In genomic region chr1:23394664-23395063, GRCh38 we compare ENCODE assay signal across 11 cellular contexts. TPM values are rescaled to one million over a fixed set of nuclear protein-coding genes. Genes with fewer than 3 reads are reported as not detected.
DNase-seq lines count a peak whose midpoint lies in the region; ATAC-seq and TF ChIP-seq lines count a peak whose summit lies in the region.
"Had no signal": no experiment of that assay in that cellular context is flagged by ENCODE, and none has a peak within 500 bp of the region (broad histone marks: within the 10 kb centered on the region; RNA-seq: fewer than 3 reads in every experiment).

No MANE protein-coding gene starts in this region.

- peak in 2 of 4 donors; percentile 25 to 53 for TF ChIP-seq EP300 in sigmoid colon (IDR thresholded peaks at IDR 0.05)

- H3K36me3 Mint-ChIP-seq in activated CD4-positive, alpha-beta memory T cell treated with anti-CD3 and anti-CD28 coated beads, Interleukin-2, amount 10 ng/mL, durations not matched to agents 7 days and 5 days (ENCODE audit: low read depth) = no peaks in the 10 kb centered on the region
- H3K36me3 Mint-ChIP-seq in activated CD8-positive, alpha-beta T cell treated with anti-CD3 and anti-CD28 coated beads for 36 hours (ENCODE audit: low read depth) = no peaks in the 10 kb centered on the region

- H3K27me3 Mint-ChIP-seq in activated CD4-positive, alpha-beta memory T cell treated with anti-CD3 and anti-CD28 coated beads, Interleukin-2, amount 10 ng/mL, durations not matched to agents 7 days and 5 days = no peaks in the 10 kb centered on the region
- H3K27me3 Mint-ChIP-seq in activated CD8-positive, alpha-beta T cell treated with anti-CD3 and anti-CD28 coated beads for 36 hours = no peaks in the 10 kb centered on the region

- POLR2A ChIA-PET in activated CD4-positive, alpha-beta memory T cell treated with anti-CD3 and anti-CD28 coated beads, Interleukin-2, amount 10 ng/mL, durations not matched to agents 7 days and 5 days (lab: Charles Lee) = interaction anchor here (1.0 kb wide), 1 partner anchor 10 kb away, joined by 3 read pairs; no protein-coding TSS in a partner anchor
- POLR2A ChIA-PET in PC-9 (lab: Charles Lee; ENCODE audit: unreplicated experiment) = interaction anchor here (0.8 kb wide), 1 partner anchor 17 kb away, joined by 3 read pairs; no protein-coding TSS in a partner anchor
- POLR2A ChIA-PET in activated CD8-positive, alpha-beta T cell treated with anti-CD3 and anti-CD28 coated beads for 36 hours (lab: Charles Lee) = interaction anchor here (1.4 kb wide), 1 partner anchor 24 kb away, joined by 4 read pairs; the partner anchor contains the start of gene ZNF436

- CTCF ChIA-PET in activated CD4-positive, alpha-beta memory T cell treated with anti-CD3 and anti-CD28 coated beads, Interleukin-2, amount 10 ng/mL, durations not matched to agents 7 days and 5 days (lab: Charles Lee) = interaction anchor here (0.6 to 1.1 kb wide), 2 partner anchors 9 to 357 kb away, joined by 4 read pairs; no protein-coding TSS in a partner anchor
- CTCF ChIA-PET in PC-9 (lab: Charles Lee) = interaction anchor here (0.6 to 1.6 kb wide), 5 partner anchors 9 to 52 kb away, joined by 3 to 5 read pairs (median 4); no protein-coding TSS in a partner anchor
- CTCF ChIA-PET in activated CD8-positive, alpha-beta T cell treated with anti-CD3 and anti-CD28 coated beads for 36 hours (lab: Charles Lee) = interaction anchor here (0.6 to 3.0 kb wide), 3 partner anchors 10 to 118 kb away, joined by 3 to 13 read pairs (median 3); no protein-coding TSS in a partner anchor

- H3K27ac ChIP-seq in sigmoid colon = peak overlapping the region; percentile 73 to 87 (median 77)
- no peak overlapping the region for H3K27ac ChIP-seq in PC-9

- H3K9me2 ChIP-seq in PC-9 (ENCODE audit: insufficient read depth) = no peaks in the 10 kb centered on the region

- H3K9me3 ChIP-seq in iPS-15b (ENCODE audit: control insufficient read depth, insufficient read depth, low read length) (no peaks in the 10 kb centered on the region), sigmoid colon (no peaks in the 10 kb centered on the region), PC-9 (ENCODE audit: insufficient read depth, low read depth) (no peaks in the 10 kb centered on the region)

- H4K20me1 ChIP-seq in PC-9 (ENCODE audit: insufficient read depth) = no peaks in the 10 kb centered on the region

- no peaks in the 10 kb centered on the region for H3K36me3 ChIP-seq in iPS-15b (ENCODE audit: control insufficient read depth, insufficient read depth, low read length)
- peaks cover 0 to 12% (median 4%) of the 10 kb centered on the region in 4 donors for H3K36me3 ChIP-seq in sigmoid colon
- H3K36me3 ChIP-seq in PC-9 (ENCODE audit: low read depth) = no peaks in the 10 kb centered on the region

- H3F3A ChIP-seq in PC-9 (ENCODE audit: insufficient read depth, low read depth) = no peaks in the 10 kb centered on the region

- WGBS in sigmoid colon, 2 donors = 65 to 74% methylated on average over 7 of the region's 7 CpGs

- DNase-seq in ELF-1 (ENCODE audit: low read depth, low spot score) = peak; percentile 69
- peak; percentile 85 for DNase-seq in astrocyte of the hippocampus (ENCODE audit: low read depth, low spot score)
- peak; percentile 97 for DNase-seq in sigmoid colon
- no peak for DNase-seq in activated CD4-positive, alpha-beta memory T cell treated with anti-CD3 and anti-CD28 coated beads, Interleukin-2, amount 10 ng/mL, durations not matched to agents 7 days and 5 days
- no peak for DNase-seq in erythroblast (lab: John Stamatoyannopoulos, UW)
- no peak for DNase-seq in PC-9
- DNase-seq in activated CD8-positive, alpha-beta T cell treated with anti-CD3 and anti-CD28 coated beads for 36 hours = no peak
- DNase-seq: DND-41, NCI-H187 had no signal

- H3K4me1 Mint-ChIP-seq in activated CD4-positive, alpha-beta memory T cell treated with anti-CD3 and anti-CD28 coated beads, Interleukin-2, amount 10 ng/mL, durations not matched to agents 7 days and 5 days = peaks cover 14% of the 10 kb centered on the region
- peaks cover 4% of the 10 kb centered on the region for H3K4me1 Mint-ChIP-seq in activated CD8-positive, alpha-beta T cell treated with anti-CD3 and anti-CD28 coated beads for 36 hours (ENCODE audit: low read depth)

- H3K79me2 ChIP-seq in PC-9 (ENCODE audit: low read depth) = no peaks in the 10 kb centered on the region

- TF ChIP-seq POLR2A in sigmoid colon (IDR thresholded peaks at IDR 0.05) = no peak
- no peak for TF ChIP-seq POLR2A in erythroblast (IDR thresholded peaks at IDR 0.05; ENCODE audit: low read length)

- no peak for ATAC-seq in activated CD8-positive, alpha-beta T cell treated with anti-CD3 and anti-CD28 coated beads for 36 hours
- ATAC-seq: HCT116 had no signal

- BruUV-seq in PC-9 (replicated peaks; lab: Mats Ljungman, UMichigan) = no TSS peak

- peaks cover 2% of the 10 kb centered on the region for H3K9me3 Mint-ChIP-seq in activated CD4-positive, alpha-beta memory T cell treated with anti-CD3 and anti-CD28 coated beads, Interleukin-2, amount 10 ng/mL, durations not matched to agents 7 days and 5 days
- no peaks in the 10 kb centered on the region for H3K9me3 Mint-ChIP-seq in activated CD8-positive, alpha-beta T cell treated with anti-CD3 and anti-CD28 coated beads for 36 hours

- H3K27me3 ChIP-seq in iPS-15b (ENCODE audit: control insufficient read depth, insufficient read depth, low read length) = peaks cover 92% of the 10 kb centered on the region
- H3K27me3 ChIP-seq in sigmoid colon = no peaks in the 10 kb centered on the region
- no peaks in the 10 kb centered on the region for H3K27me3 ChIP-seq in PC-9 (ENCODE audit: insufficient read depth, low read depth)

- H3K4me3 ChIP-seq in iPS-15b (ENCODE audit: low read depth, low read length) = peak overlapping the region; percentile 5
- peak overlapping the region in 1 of 4 donors; percentile 0 for H3K4me3 ChIP-seq in sigmoid colon
- no peak overlapping the region for H3K4me3 ChIP-seq in PC-9

- H3K27ac Mint-ChIP-seq in activated CD4-positive, alpha-beta memory T cell treated with anti-CD3 and anti-CD28 coated beads, Interleukin-2, amount 10 ng/mL, durations not matched to agents 7 days and 5 days = no peak overlapping the region
- H3K27ac Mint-ChIP-seq in activated CD8-positive, alpha-beta T cell treated with anti-CD3 and anti-CD28 coated beads for 36 hours = no peak overlapping the region

- intact Hi-C loops in sigmoid colon (cut with DNase I) (no loop called here), PC-9 (cut with micrococcal nuclease; ENCODE audit: unreplicated experiment) (no loop called here)
- intact Hi-C loops in activated CD8-positive, alpha-beta T cell treated with anti-CD3 and anti-CD28 coated beads for 36 hours (cut with micrococcal nuclease) = no loop called here

- no peak for TF ChIP-seq CTCF in sigmoid colon (IDR thresholded peaks at IDR 0.05)
- no peak for TF ChIP-seq CTCF in PC-9 (conservative IDR thresholded peaks at IDR 0.05)
- no peak for TF ChIP-seq CTCF in activated CD8-positive, alpha-beta T cell treated with anti-CD3 and anti-CD28 coated beads for 36 hours (IDR thresholded peaks at IDR 0.05)

- no peak overlapping the region for H2AFZ ChIP-seq in PC-9

- H3K4me2 ChIP-seq in PC-9 = no peak overlapping the region

- no peak overlapping the region for H3K4me3 Mint-ChIP-seq in activated CD4-positive, alpha-beta memory T cell treated with anti-CD3 and anti-CD28 coated beads, Interleukin-2, amount 10 ng/mL, durations not matched to agents 7 days and 5 days
- H3K4me3 Mint-ChIP-seq in activated CD8-positive, alpha-beta T cell treated with anti-CD3 and anti-CD28 coated beads for 36 hours = no peak overlapping the region

- H3K9ac ChIP-seq in iPS-15b (ENCODE audit: low read depth, low read length) = no peak overlapping the region

- peaks cover 8% of the 10 kb centered on the region for H3K4me1 ChIP-seq in iPS-15b (ENCODE audit: control insufficient read depth, insufficient read depth, low read length)
- peaks cover 0 to 33% (median 27%) of the 10 kb centered on the region in 4 donors for H3K4me1 ChIP-seq in sigmoid colon
- 0 out of 2 replicates have a peak, but pooled peaks cover 10% of the 10 kb centered on the region for H3K4me1 ChIP-seq in PC-9 (replicated peaks; ENCODE audit: insufficient read depth)

RNA-seq across cellular contexts. Expression of gene ZNF436, which starts 25.0 kb away (rescaled TPM):
- total RNA-seq in sigmoid colon = 10 to 100 TPM; 14.5 to 41.3 (median 16.8) TPM
- polyA plus RNA-seq in sigmoid colon = 1 to 10 TPM; 4.2 to 7.0 (median 5.1) TPM
- total RNA-seq in activated CD4-positive, alpha-beta memory T cell treated with anti-CD3 and anti-CD28 coated beads, Interleukin-2, amount 10 ng/mL, durations not matched to agents 7 days and 5 days = 1 to 10 TPM; 6.1 to 6.8 TPM
- 12.2 and 14.0 TPM in 2 replicates for total RNA-seq in PC-9 (2021)
- 1 to 10 TPM; 5.8 to 7.2 TPM for total RNA-seq in activated CD8-positive, alpha-beta T cell treated with anti-CD3 and anti-CD28 coated beads for 36 hours

RNA-seq across cellular contexts. Expression of gene TCEA3, which starts 29.9 kb away (rescaled TPM):
- 10 to 100 TPM; 26.9 to 66.2 (median 38.2) TPM for total RNA-seq in sigmoid colon
- 100 to 1,000 TPM in 2 of 3 donors, 10 to 100 TPM in 1; 75.6 to 222 (median 162) TPM for polyA plus RNA-seq in sigmoid colon
- 1 to 10 TPM; 1.2 to 1.7 TPM for total RNA-seq in activated CD4-positive, alpha-beta memory T cell treated with anti-CD3 and anti-CD28 coated beads, Interleukin-2, amount 10 ng/mL, durations not matched to agents 7 days and 5 days
- 2.7 and 3.5 TPM in 2 replicates for total RNA-seq in PC-9 (2021)
- 1 to 10 TPM; 7.0 to 8.3 TPM for total RNA-seq in activated CD8-positive, alpha-beta T cell treated with anti-CD3 and anti-CD28 coated beads for 36 hours

RNA-seq across cellular contexts. Expression of gene HNRNPR, which starts 50.6 kb away (rescaled TPM):
- total RNA-seq in sigmoid colon (10 to 100 TPM; 59.3 to 72.1 (median 62.8) TPM), PC-9 (2021) (149 and 198 TPM in 2 replicates)
- 10 to 100 TPM; 62.9 to 89.2 (median 70.3) TPM for polyA plus RNA-seq in sigmoid colon
- total RNA-seq in activated CD4-positive, alpha-beta memory T cell treated with anti-CD3 and anti-CD28 coated beads, Interleukin-2, amount 10 ng/mL, durations not matched to agents 7 days and 5 days = 100 to 1,000 TPM; 175 to 179 TPM
- 100 to 1,000 TPM; 190 to 203 TPM for total RNA-seq in activated CD8-positive, alpha-beta T cell treated with anti-CD3 and anti-CD28 coated beads for 36 hours

Comparison
In these comparisons a context has a peak if more than half of its experiments do, and no peak if none do; other contexts are left out.
1. DNase-seq: peak in ELF-1 (single experiment), astrocyte of the hippocampus (single experiment) and sigmoid colon (single experiment); none in activated CD4-positive, alpha-beta memory T cell treated with anti-CD3 and anti-CD28 coated beads, Interleukin-2, amount 10 ng/mL, durations not matched to agents 7 days and 5 days (single experiment), erythroblast (0 of 2), PC-9 (0 of 2) and activated CD8-positive, alpha-beta T cell treated with anti-CD3 and anti-CD28 coated beads for 36 hours (single experiment).